Comparison of ENCODE assay signal across 1 cellular context in genomic region chr5:55463613-55464012, GRCh38.
A peak's percentile ranks its signal among the peaks of the same experiment; 100 is the strongest.
TF ChIP-seq lines count a peak whose summit lies in the region.

No MANE protein-coding gene starts in this region.

TF ChIP-seq in HEK293, 187 proteins besides CTCF, POLR2A, EP300 and RAD21 (continued from another document and continues in another):
- no peak for TF ChIP-seq HIC1 (tag by site-specific recombination; IDR thresholded peaks at IDR 0.05)
- TF ChIP-seq ZNF660 (tag by site-specific recombination; IDR thresholded peaks at IDR 0.05), result no peak
- no peak for TF ChIP-seq TRIM28 (IDR thresholded peaks at IDR 0.05; ENCODE audit: borderline replicate concordance, low read length)
- no peak for TF ChIP-seq GLIS2 (tag by site-specific recombination; IDR thresholded peaks at IDR 0.05)
- TF ChIP-seq HOXC10 (CRISPR knock-in tag; IDR thresholded peaks at IDR 0.05), result no peak
- peak; percentile 92 for TF ChIP-seq ZNF202 (tag by site-specific recombination; IDR thresholded peaks at IDR 0.05; ENCODE audit: borderline replicate concordance)
- TF ChIP-seq ZNF211 (tag by site-specific recombination; IDR thresholded peaks at IDR 0.05; ENCODE audit: low read depth), result no peak
- TF ChIP-seq ZBTB7A (tag by site-specific recombination; IDR thresholded peaks at IDR 0.05; ENCODE audit: low read depth), result no peak
- no peak for TF ChIP-seq ZNF692 (tag by site-specific recombination; IDR thresholded peaks at IDR 0.05)
- no peak for TF ChIP-seq ZNF488 (tag by site-specific recombination; IDR thresholded peaks at IDR 0.05)
- TF ChIP-seq ZNF654 (tag by site-specific recombination; IDR thresholded peaks at IDR 0.05; ENCODE audit: low read depth), result peak; percentile 67
- no peak; the same call in 1 of the 2 replicates for TF ChIP-seq TSHZ1 (tag by site-specific recombination; IDR thresholded peaks at IDR 0.05; ENCODE audit: borderline replicate concordance)
- TF ChIP-seq ZNF121 (tag by site-specific recombination; IDR thresholded peaks at IDR 0.05), result peak; percentile 55; the same call in 1 of the 2 replicates
- TF ChIP-seq ZBTB8A (tag by site-specific recombination; IDR thresholded peaks at IDR 0.05), result peak; percentile 91
- no peak for TF ChIP-seq ZNF707 (tag by site-specific recombination; IDR thresholded peaks at IDR 0.05)
- TF ChIP-seq KLF16 (tag by site-specific recombination; IDR thresholded peaks at IDR 0.05), result no peak
- no peak for TF ChIP-seq SALL2 (tag by site-specific recombination; IDR thresholded peaks at IDR 0.05; ENCODE audit: borderline replicate concordance)
- TF ChIP-seq ZNF394 (tag by site-specific recombination; IDR thresholded peaks at IDR 0.05; ENCODE audit: borderline replicate concordance), result peak; percentile 99
- no peak for TF ChIP-seq ZBTB20 (tag by site-specific recombination; IDR thresholded peaks at IDR 0.05)
- TF ChIP-seq SP3 (tag by site-specific recombination; IDR thresholded peaks at IDR 0.05), result peak; percentile 51
- no peak for TF ChIP-seq ZNF280C (tag by site-specific recombination; IDR thresholded peaks at IDR 0.05)
- TF ChIP-seq ZNF132 (tag by site-specific recombination; IDR thresholded peaks at IDR 0.05; ENCODE audit: borderline replicate concordance), result no peak
- no peak for TF ChIP-seq PRDM4 (tag by site-specific recombination; IDR thresholded peaks at IDR 0.05)
- TF ChIP-seq ZNF48 (tag by site-specific recombination; IDR thresholded peaks at IDR 0.05), result no peak
- no peak for TF ChIP-seq ZNF830 (tag by site-specific recombination; IDR thresholded peaks at IDR 0.05; ENCODE audit: low read depth)
- TF ChIP-seq SETDB1 (IDR thresholded peaks at IDR 0.05; ENCODE audit: insufficient read length, low read length), result no peak
- TF ChIP-seq ZNF600 (tag by site-specific recombination; IDR thresholded peaks at IDR 0.05), result no peak
- TF ChIP-seq PATZ1 (tag by site-specific recombination; IDR thresholded peaks at IDR 0.05), result no peak
- TF ChIP-seq ZBTB10 (tag by site-specific recombination; IDR thresholded peaks at IDR 0.05), result no peak
- TF ChIP-seq ZNF292 (tag by site-specific recombination; IDR thresholded peaks at IDR 0.05; ENCODE audit: borderline replicate concordance, low read depth), result peak; percentile 95; the same call in 1 of the 2 replicates
- TF ChIP-seq ZNF664 (tag by site-specific recombination; IDR thresholded peaks at IDR 0.05), result peak; percentile 91
- TF ChIP-seq ZSCAN30 (tag by site-specific recombination; IDR thresholded peaks at IDR 0.05), result no peak
- TF ChIP-seq ZNF529 (tag by site-specific recombination; IDR thresholded peaks at IDR 0.05; ENCODE audit: insufficient replicate concordance), result peak; percentile 67
- no peak for TF ChIP-seq YY2 (tag by site-specific recombination; IDR thresholded peaks at IDR 0.05)
- TF ChIP-seq ZBTB11 (tag by site-specific recombination; conservative IDR thresholded peaks at IDR 0.05; ENCODE audit: low read depth), result peak; percentile 90
- TF ChIP-seq ZNF629 (tag by site-specific recombination; IDR thresholded peaks at IDR 0.05), result peak; percentile 80
- TF ChIP-seq ZNF214 (tag by site-specific recombination; IDR thresholded peaks at IDR 0.05; ENCODE audit: borderline replicate concordance), result no peak; the same call in 1 of the 2 replicates
- TF ChIP-seq ZNF114 (tag by site-specific recombination; IDR thresholded peaks at IDR 0.05), result no peak
- peak; percentile 88 for TF ChIP-seq ZNF558 (tag by site-specific recombination; IDR thresholded peaks at IDR 0.05)
